ENCODE assay signal across 18 cellular contexts in the genomic region with DNA sequence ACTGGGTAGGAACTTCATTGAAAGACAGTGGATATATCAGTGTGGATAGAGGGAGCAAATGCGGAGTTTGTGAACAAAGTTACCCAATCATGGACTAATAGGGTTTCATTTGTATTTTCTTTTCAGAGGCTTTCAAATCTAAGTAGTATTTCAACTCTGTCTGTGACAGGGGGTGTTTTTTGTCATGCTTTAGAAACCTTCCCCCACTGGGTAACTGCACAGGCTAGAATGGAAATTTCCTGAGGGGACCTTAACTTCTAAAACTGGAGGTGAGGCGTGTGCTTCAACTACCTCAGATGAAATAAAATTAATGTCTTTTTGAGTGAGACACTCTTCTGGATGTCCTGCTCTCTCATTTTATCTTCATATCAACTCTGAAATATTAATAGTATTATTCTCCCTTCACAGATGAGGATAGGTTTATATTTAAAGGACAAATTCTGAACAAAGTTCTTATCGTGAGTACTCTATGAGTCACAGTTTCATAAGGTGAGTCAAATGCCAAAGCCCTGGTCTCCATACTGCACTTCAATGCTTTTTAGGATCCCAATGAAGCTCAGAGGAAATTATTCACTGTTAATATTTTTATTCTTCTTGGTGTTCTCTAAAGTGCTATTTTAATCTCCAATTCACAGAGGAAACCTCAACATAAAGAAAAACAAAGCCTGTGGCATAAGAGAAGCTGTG.
"Had no signal": no experiment of that assay in that cellular context is flagged by ENCODE, and none has a peak within 500 bp of the region (broad histone marks: within the 10 kb centered on the region; RNA-seq: fewer than 3 reads in every experiment).

No MANE protein-coding gene starts in this region.

- H3K4me3 ChIP-seq: colonic mucosa, gastrocnemius medialis, heart right ventricle, right atrium auricular region, sigmoid colon, skin epidermis, testis, transverse colon had no signal

- ATAC-seq: gastrocnemius medialis; heart right ventricle; naive thymus-derived CD8-positive, alpha-beta T cell; stimulated activated naive B cell treated with anti-CD40 and anti-IgM and Interleukin-4, amounts not matched to agents 10 μg/mL and 1 μg/mL and 100 μg/mL, for 72 hours; stimulated activated naive CD8-positive, alpha-beta T cell treated with anti-CD3 and anti-CD28 coated beads, Interleukin-15, amount 100 ng/mL, for 72 hours had no signal

- H3K36me3 ChIP-seq: colonic mucosa, gastrocnemius medialis, heart right ventricle, neutrophil, right atrium auricular region, sigmoid colon, transverse colon had no signal

- H3K9me3 ChIP-seq: colonic mucosa, gastrocnemius medialis, heart right ventricle, neutrophil, right atrium auricular region, sigmoid colon, testis, transverse colon had no signal

- H3K27me3 ChIP-seq: colonic mucosa, gastrocnemius medialis, heart right ventricle, neutrophil, right atrium auricular region, sigmoid colon, testis, transverse colon had no signal

- H3K4me1 ChIP-seq: colonic mucosa, gastrocnemius medialis, heart right ventricle, right atrium auricular region, sigmoid colon, testis, transverse colon had no signal

- H3K27ac ChIP-seq: colonic mucosa, gastrocnemius medialis, heart right ventricle, neutrophil, right atrium auricular region, sigmoid colon, skin epidermis, testis, transverse colon had no signal

- DNase-seq: colonic mucosa; dermis blood vessel endothelial cell; gastrocnemius medialis; heart right ventricle; hypothalamus; left cardiac atrium; naive thymus-derived CD8-positive, alpha-beta T cell; posterior cingulate gyrus; sigmoid colon; stimulated activated CD4-positive, alpha-beta T cell treated with anti-CD3 and anti-CD28 coated beads, Interleukin-2, amount 100 ng/mL, for 24 hours; stimulated activated CD4-positive, alpha-beta T cell treated with anti-CD3 and anti-CD28 coated beads, Interleukin-4, amount 100 ng/mL, for 4 hours; stimulated activated naive B cell treated with anti-CD40 and anti-IgM and Interleukin-4, amounts not matched to agents 10 μg/mL and 1 μg/mL and 100 μg/mL, for 72 hours; stimulated activated naive CD8-positive, alpha-beta T cell treated with anti-CD3 and anti-CD28 coated beads, Interleukin-15, amount 100 ng/mL, for 72 hours; testis; transverse colon had no signal
